In the genomic region with DNA sequence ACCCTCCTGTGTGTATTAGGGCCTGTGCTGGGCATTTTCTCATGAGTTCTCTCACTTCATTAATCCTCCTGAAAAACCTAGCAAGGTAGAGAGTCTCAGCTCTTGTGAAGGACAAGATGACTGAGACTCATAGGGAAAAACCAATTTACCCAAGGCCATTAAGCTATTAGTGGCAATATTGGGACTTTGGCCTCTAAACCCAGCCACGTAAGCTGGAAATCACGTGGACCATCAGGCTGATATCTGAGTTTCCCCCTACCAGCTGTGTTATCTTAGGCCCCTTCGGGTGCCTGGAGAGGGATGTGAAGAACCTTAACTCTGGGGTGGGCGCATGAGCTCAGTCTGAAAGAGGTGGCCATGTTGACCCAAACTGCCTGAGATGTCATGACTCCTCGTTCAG, we compare ENCODE assay signal across 19 cellular contexts.
A peak's percentile ranks its signal among the peaks of the same experiment; 100 is the strongest.
DNase-seq lines count a peak whose midpoint lies in the region; ATAC-seq, FAIRE-seq and TF ChIP-seq lines count a peak whose summit lies in the region.
"Had no signal": no experiment of that assay in that cellular context is flagged by ENCODE, and none has a peak within 500 bp of the region (broad histone marks: within the 10 kb centered on the region; RNA-seq: fewer than 3 reads in every experiment).

No MANE protein-coding gene starts in this region.

- peaks cover 8 to 63% (median 31%) of the 10 kb centered on the region in 11 experiments; a peak in 16 of 22 replicates for H3K36me3 ChIP-seq in BLaER1 treated with 17β-estradiol and CSF1 and Interleukin-3, amounts not matched to agents 10 nM and 100 nM
- H3K36me3 ChIP-seq in CD4-positive, CD25-positive, alpha-beta regulatory T cell (ENCODE audit: control insufficient read depth, insufficient read depth, low read length), result peaks cover 19% of the 10 kb centered on the region
- no peaks in the 10 kb centered on the region for H3K36me3 ChIP-seq in small intestine (ENCODE audit: control insufficient read depth in 2 of 2, insufficient read depth in 2 of 2, low read length in 2 of 2)
- H3K36me3 ChIP-seq: BE2C had no signal

- H3K9ac ChIP-seq in BLaER1 treated with 17β-estradiol and CSF1 and Interleukin-3, amounts not matched to agents 10 nM and 100 nM, result no peak overlapping the region
- H3K9ac ChIP-seq in H9 (ENCODE audit: extremely low read depth, insufficient read length, low read length), result no peak overlapping the region

- peaks cover 0 to 55% (median 2%) of the 10 kb centered on the region in 11 experiments; a peak in 9 of 22 replicates for H4K20me1 ChIP-seq in BLaER1 treated with 17β-estradiol and CSF1 and Interleukin-3, amounts not matched to agents 10 nM and 100 nM
- H4K20me1 ChIP-seq in H9 (ENCODE audit: control insufficient read depth, insufficient read depth, insufficient read length), result no peaks in the 10 kb centered on the region

- H3K4me3 ChIP-seq in BLaER1 treated with 17β-estradiol and CSF1 and Interleukin-3, amounts not matched to agents 10 nM and 100 nM, result no peak overlapping the region
- H3K4me3 ChIP-seq in CD4-positive, CD25-positive, alpha-beta regulatory T cell (ENCODE audit: low read depth, low read length), result peak overlapping the region; percentile 7
- H3K4me3 ChIP-seq in small intestine (ENCODE audit: low read depth in 1 of 2, low read length in 2 of 2), result no peak overlapping the region
- H3K4me3 ChIP-seq: A549, K562 had no signal

- TF ChIP-seq CTCF in H9 (conservative IDR thresholded peaks at IDR 0.05), result no peak

- H3K9me3 Mint-ChIP-seq in CD4-positive, CD25-positive, alpha-beta regulatory T cell, result peaks cover 0 to 1% (median 0%) of the 10 kb centered on the region in 7 donors
- no peaks in the 10 kb centered on the region for H3K9me3 Mint-ChIP-seq in dendritic cell treated with granulocyte-macrophage colony-stimulating factor and Interleukin-4, amounts not matched to agents 40 ng/mL and 50 ng/mL, for 4 days
- H3K9me3 Mint-ChIP-seq in H9, result no peaks in the 10 kb centered on the region
- H3K9me3 Mint-ChIP-seq: HFFc6 had no signal

- FAIRE-seq in small intestine (lab: Jason Lieb, UNC), result no peak
- FAIRE-seq: A549, D721Med, G401.6, GM12891, K562 had no signal

- H3K79me1 ChIP-seq in H9 (ENCODE audit: insufficient read depth, low read depth, low read length, poor library complexity, severe bottlenecking), result no peaks in the 10 kb centered on the region

- H3K27me3 Mint-ChIP-seq in CD4-positive, CD25-positive, alpha-beta regulatory T cell, result no peaks in the 10 kb centered on the region
- H3K27me3 Mint-ChIP-seq in dendritic cell treated with granulocyte-macrophage colony-stimulating factor and Interleukin-4, amounts not matched to agents 40 ng/mL and 50 ng/mL, for 4 days, result no peaks in the 10 kb centered on the region
- no peaks in the 10 kb centered on the region for H3K27me3 Mint-ChIP-seq in H9 (ENCODE audit: low read depth)

- H3K27ac ChIP-seq in BLaER1 treated with 17β-estradiol and CSF1 and Interleukin-3, amounts not matched to agents 10 nM and 100 nM, result no peak overlapping the region
- no peak overlapping the region for H3K27ac ChIP-seq in CD4-positive, CD25-positive, alpha-beta regulatory T cell (ENCODE audit: insufficient read depth, low read length, poor library complexity, severe bottlenecking)
- H3K27ac ChIP-seq in small intestine (ENCODE audit: low read depth in 1 of 2, low read length in 1 of 2) (no peak overlapping the region), H9 (ENCODE audit: insufficient read length, low read depth, low read length) (no peak overlapping the region)
- H3K27ac ChIP-seq: A549 had no signal

- H3K27ac Mint-ChIP-seq in CD4-positive, CD25-positive, alpha-beta regulatory T cell, result peak overlapping the region in 2 of 3 donors; percentile 60 to 86
- H3K27ac Mint-ChIP-seq in dendritic cell treated with granulocyte-macrophage colony-stimulating factor and Interleukin-4, amounts not matched to agents 40 ng/mL and 50 ng/mL, for 4 days, result peak overlapping the region; percentile 15
- H3K27ac Mint-ChIP-seq in H9, result no peak overlapping the region
- H3K27ac Mint-ChIP-seq: HFFc6 had no signal

- no peak overlapping the region for H2AFZ ChIP-seq in H9 (ENCODE audit: low read length)

- H3K27me3 ChIP-seq in BLaER1 treated with 17β-estradiol and CSF1 and Interleukin-3, amounts not matched to agents 10 nM and 100 nM, result no peaks in the 10 kb centered on the region
- H3K27me3 ChIP-seq in CD4-positive, CD25-positive, alpha-beta regulatory T cell (ENCODE audit: control insufficient read depth, insufficient read depth, low read length), result no peaks in the 10 kb centered on the region
- H3K27me3 ChIP-seq in small intestine (ENCODE audit: control insufficient read depth in 2 of 2, insufficient read depth in 2 of 2, low read length in 2 of 2) (no peaks in the 10 kb centered on the region), H9 (ENCODE audit: insufficient read depth, low read length) (no peaks in the 10 kb centered on the region)
- H3K27me3 ChIP-seq: BE2C had no signal

- no peak overlapping the region for H2BK20ac ChIP-seq in H9 (ENCODE audit: low read depth, low read length, poor library complexity, severe bottlenecking)

- ATAC-seq in CD4-positive, CD25-positive, alpha-beta regulatory T cell (ENCODE audit: low read depth in 2 of 2), result no peak
- no peak for ATAC-seq in GM21528 (IDR thresholded peaks at IDR 0.05; ENCODE audit: low FRiP score, unreplicated experiment)
- ATAC-seq: A549, K562 had no signal

- H3K4me1 ChIP-seq in BLaER1 treated with 17β-estradiol and CSF1 and Interleukin-3, amounts not matched to agents 10 nM and 100 nM, result peaks cover 8 to 31% (median 18%) of the 10 kb centered on the region in 10 experiments; a peak in 19 of 20 replicates
- H3K4me1 ChIP-seq in CD4-positive, CD25-positive, alpha-beta regulatory T cell (ENCODE audit: control insufficient read depth, insufficient read depth, low read length, poor library complexity, severe bottlenecking), result peaks cover 23% of the 10 kb centered on the region
- H3K4me1 ChIP-seq in small intestine (ENCODE audit: control insufficient read depth in 2 of 2, insufficient read depth in 1 of 2, low read depth in 1 of 2, low read length in 1 of 2), result peaks cover 2 to 3% of the 10 kb centered on the region in 2 donors
- H3K4me1 ChIP-seq in H9 (ENCODE audit: insufficient read depth, low read length), result no peaks in the 10 kb centered on the region
- H3K4me1 ChIP-seq: A549, BE2C had no signal

- H3K4me1 Mint-ChIP-seq in CD4-positive, CD25-positive, alpha-beta regulatory T cell, result peaks cover 33 to 82% (median 59%) of the 10 kb centered on the region in 4 donors
- peaks cover 48% of the 10 kb centered on the region for H3K4me1 Mint-ChIP-seq in dendritic cell treated with granulocyte-macrophage colony-stimulating factor and Interleukin-4, amounts not matched to agents 40 ng/mL and 50 ng/mL, for 4 days (ENCODE audit: low read depth)
- H3K4me1 Mint-ChIP-seq in H9, result peaks cover 4 to 5% of the 10 kb centered on the region in 2 experiments; a peak in 2 of 4 replicates

- no peak for DNase-seq in CD4-positive, CD25-positive, alpha-beta regulatory T cell
- DNase-seq in small intestine (peak; percentile 77), H9 (no peak), C1 segment of cervical spinal cord (lab: John Stamatoyannopoulos, UW) (no peak)
- DNase-seq: BE2C, DMS153, DMS79 treated with DMSO at 0.1 percent for 48 hours, EL, GOT3, HCEC 1CT, HFFc6 had no signal

- H2BK5ac ChIP-seq in H9 (ENCODE audit: insufficient read length, low read length), result no peak overlapping the region

- H3K36me3 Mint-ChIP-seq in CD4-positive, CD25-positive, alpha-beta regulatory T cell, result peaks cover 41% of the 10 kb centered on the region
- H3K36me3 Mint-ChIP-seq in dendritic cell treated with granulocyte-macrophage colony-stimulating factor and Interleukin-4, amounts not matched to agents 40 ng/mL and 50 ng/mL, for 4 days (ENCODE audit: low read depth), result peaks cover 14% of the 10 kb centered on the region
- no peaks in the 10 kb centered on the region for H3K36me3 Mint-ChIP-seq in H9 (ENCODE audit: insufficient read depth in 1 of 3, low read depth in 3 of 3)

- intact Hi-C loops in dendritic cell treated with granulocyte-macrophage colony-stimulating factor and Interleukin-4, amounts not matched to agents 40 ng/mL and 50 ng/mL, for 4 days (cut with micrococcal nuclease), result no loop called here

- WGBS in small intestine, 3 donors, result 52 to 78% (median 59%) methylated on average over 5 of the region's 5 CpGs
- no CpG with 5 or more reads among the region's 5 CpGs for WGBS in H9 (ENCODE audit: extremely low coverage, insufficient read length, low lambda C conversion rate)

- no peak overlapping the region for H3K23ac ChIP-seq in H9 (ENCODE audit: insufficient read length, low read depth, low read length)

- no peak overlapping the region for H3K14ac ChIP-seq in H9 (ENCODE audit: insufficient read depth, low read length)

- no peaks in the 10 kb centered on the region for H3K23me2 ChIP-seq in H9 (ENCODE audit: insufficient read length, low read depth, low read length, poor library complexity, severe bottlenecking)

- no peak overlapping the region for H3K56ac ChIP-seq in H9 (ENCODE audit: insufficient read length, low read depth, low read length)

- H4K5ac ChIP-seq in H9 (ENCODE audit: insufficient read length, low read depth, low read length), result no peak overlapping the region

- H2AK5ac ChIP-seq in H9 (ENCODE audit: insufficient read length, low read length), result no peak overlapping the region

- peak overlapping the region in 10 of 11 experiments; percentile 15 to 62 (median 34); a peak in 14 of 22 replicates for H3K4me2 ChIP-seq in BLaER1 treated with 17β-estradiol and CSF1 and Interleukin-3, amounts not matched to agents 10 nM and 100 nM
- no peak overlapping the region for H3K4me2 ChIP-seq in H9 (ENCODE audit: insufficient read depth, insufficient read length, low read length)
- H3K4me2 ChIP-seq: A549 had no signal

- no peaks in the 10 kb centered on the region for H3K79me2 ChIP-seq in H9 (ENCODE audit: insufficient read depth, low read length)

- no peak overlapping the region for H3K18ac ChIP-seq in H9 (ENCODE audit: insufficient read length, low read depth, low read length)

- H3K4ac ChIP-seq in H9 (ENCODE audit: low read depth, low read length), result no peak overlapping the region

- H2BK12ac ChIP-seq in H9 (ENCODE audit: insufficient read length, low read depth, low read length), result no peak overlapping the region

- H3K4me3 Mint-ChIP-seq in CD4-positive, CD25-positive, alpha-beta regulatory T cell, result peak overlapping the region in 2 of 4 donors; percentile 35 to 52
- H3K4me3 Mint-ChIP-seq in dendritic cell treated with granulocyte-macrophage colony-stimulating factor and Interleukin-4, amounts not matched to agents 40 ng/mL and 50 ng/mL, for 4 days, result no peak overlapping the region
- no peak overlapping the region for H3K4me3 Mint-ChIP-seq in H9
- H3K4me3 Mint-ChIP-seq: HFFc6 had no signal

- H2BK120ac ChIP-seq in H9 (ENCODE audit: low read depth, low read length, poor library complexity, severe bottlenecking), result no peak overlapping the region

- peaks cover 0 to 7% (median 0%) of the 10 kb centered on the region in 11 experiments; a peak in 1 of 22 replicates for H3K9me3 ChIP-seq in BLaER1 treated with 17β-estradiol and CSF1 and Interleukin-3, amounts not matched to agents 10 nM and 100 nM (replicated peaks in 1 of 11)
- H3K9me3 ChIP-seq in CD4-positive, CD25-positive, alpha-beta regulatory T cell (ENCODE audit: control insufficient read depth in 2 of 2, low read length in 2 of 2), result no peaks in the 10 kb centered on the region
- no peaks in the 10 kb centered on the region for H3K9me3 ChIP-seq in small intestine (ENCODE audit: control insufficient read depth, low read depth)
- no peaks in the 10 kb centered on the region for H3K9me3 ChIP-seq in H9 (ENCODE audit: control insufficient read depth, low read depth, low read length)
- H3K9me3 ChIP-seq: A549, BE2C had no signal

- no peak overlapping the region for H3T11ph ChIP-seq in H9 (ENCODE audit: low read length)

- no peak overlapping the region for H2BK15ac ChIP-seq in H9 (ENCODE audit: low read depth, low read length)

- no peak overlapping the region for H4K8ac ChIP-seq in H9 (replicated peaks; ENCODE audit: insufficient read length, low read depth, low read length)

- no peak overlapping the region for H4K91ac ChIP-seq in H9 (ENCODE audit: insufficient read length, low read depth, low read length)

Comparison
In these comparisons a context has a peak if more than half of its experiments do, and no peak if none do; other contexts are left out.
1. H3K27ac Mint-ChIP-seq: peak in CD4-positive, CD25-positive, alpha-beta regulatory T cell (2 of 3) and dendritic cell treated with granulocyte-macrophage colony-stimulating factor and Interleukin-4, amounts not matched to agents 40 ng/mL and 50 ng/mL, for 4 days (single experiment); none in H9 (0 of 3).